Comparison of ENCODE assay signal across 14 cellular contexts in genomic region chr3:188469228-188469885, GRCh38.
DNase-seq lines count a peak whose midpoint lies in the region; ATAC-seq and TF ChIP-seq lines count a peak whose summit lies in the region.
"Had no signal": no experiment of that assay in that cellular context is flagged by ENCODE, and none has a peak within 500 bp of the region (broad histone marks: within the 10 kb centered on the region; RNA-seq: fewer than 3 reads in every experiment).

No MANE protein-coding gene starts in this region.

- H3K4me1 ChIP-seq in right atrium auricular region (peaks cover 0 to 46% of the 10 kb centered on the region in 2 donors), vagina (peaks cover 35% of the 10 kb centered on the region)

- H3K36me3 ChIP-seq in right atrium auricular region (no peaks in the 10 kb centered on the region), vagina (no peaks in the 10 kb centered on the region)
- H3K36me3 ChIP-seq: neutrophil, WERI-Rb-1 had no signal

- no peak for TF ChIP-seq POLR2A in vagina (IDR thresholded peaks at IDR 0.05)

- H3K9me3 Mint-ChIP-seq in neural crest cell: peaks cover 10% of the 10 kb centered on the region

- H3K36me3 Mint-ChIP-seq in neural crest cell (ENCODE audit: low read depth): peaks cover 14% of the 10 kb centered on the region

- no peak overlapping the region for H3K27ac Mint-ChIP-seq in neural crest cell (ENCODE audit: unreplicated experiment)

- H3K4me3 Mint-ChIP-seq in neural crest cell: peak overlapping the region; percentile 2

- DNase-seq in Right ventricle myocardium inferior (ENCODE audit: missing footprints): no peak
- no peak for DNase-seq in right atrium auricular region (ENCODE audit: low spot score)
- DNase-seq in fibroblast of peridontal ligament (ENCODE audit: extremely low read depth): peak; percentile 91
- DNase-seq in neural crest cell (ENCODE audit: low read depth, low spot score): no peak
- no peak for DNase-seq in vagina (ENCODE audit: extremely low spot score in 2 of 2)
- DNase-seq: islet precursor cell; MV-4-11; RPMI8226; stimulated activated CD4-positive, alpha-beta T cell treated with anti-CD3 and anti-CD28 coated beads, Interleukin-2, amount 100 ng/mL, for 48 hours had no signal

- peaks cover 21% of the 10 kb centered on the region for H3K4me1 Mint-ChIP-seq in neural crest cell

- TF ChIP-seq CTCF in right atrium auricular region (IDR thresholded peaks at IDR 0.05) (no peak), neural crest cell (conservative IDR thresholded peaks at IDR 0.05) (no peak), vagina (IDR thresholded peaks at IDR 0.05) (no peak)

- no peak overlapping the region for H3K4me3 ChIP-seq in right atrium auricular region
- H3K4me3 ChIP-seq in vagina: no peak overlapping the region

- intact Hi-C loops in Right ventricle myocardium inferior (cut with DNase I): no loop called here
- intact Hi-C loops in vagina (cut with DNase I): no loop called here

- H3K9me3 ChIP-seq in right atrium auricular region (no peaks in the 10 kb centered on the region), vagina (no peaks in the 10 kb centered on the region)
- H3K9me3 ChIP-seq: neutrophil had no signal

- peak; percentile 90 for ATAC-seq in Right ventricle myocardium inferior
- no peak for ATAC-seq in GM18858 (IDR thresholded peaks at IDR 0.05; ENCODE audit: unreplicated experiment)
- ATAC-seq in GM18520 (IDR thresholded peaks at IDR 0.05; ENCODE audit: unreplicated experiment): no peak
- no peak for ATAC-seq in HG03457 (IDR thresholded peaks at IDR 0.05; ENCODE audit: unreplicated experiment)

- H3K27me3 ChIP-seq in right atrium auricular region (no peaks in the 10 kb centered on the region), vagina (no peaks in the 10 kb centered on the region)
- H3K27me3 ChIP-seq: neutrophil had no signal

- H3K27ac ChIP-seq in right atrium auricular region (peak overlapping the region in 1 of 2 donors; percentile 65), vagina (peak overlapping the region; percentile 58)
- H3K27ac ChIP-seq: neutrophil, WERI-Rb-1 had no signal

- no peaks in the 10 kb centered on the region for H3K27me3 Mint-ChIP-seq in neural crest cell (ENCODE audit: low read depth)
